ENCODE assay signal across 1 cellular context in genomic region chr5:102099766-102100331, GRCh38.
A peak's percentile ranks its signal among the peaks of the same experiment; 100 is the strongest.
TF ChIP-seq lines count a peak whose summit lies in the region.

No MANE protein-coding gene starts in this region.

TF ChIP-seq in HepG2, 621 proteins besides CTCF, POLR2A, EP300 and RAD21 (continued from another document and continues in another):
- TF ChIP-seq ARID4A (CRISPR knock-in tag; IDR thresholded peaks at IDR 0.05; ENCODE audit: borderline replicate concordance) (peak; percentile 53; the same call in 1 of the 2 replicates), KLF11 (CRISPR knock-in tag; IDR thresholded peaks at IDR 0.05) (peak; percentile 69; the same call in 1 of the 2 replicates), GFI1 (CRISPR knock-in tag; IDR thresholded peaks at IDR 0.05; ENCODE audit: borderline replicate concordance) (peak; percentile 39; the same call in 1 of the 2 replicates), ERF (CRISPR knock-in tag; IDR thresholded peaks at IDR 0.05) (peak; percentile 48; the same call in 1 of the 2 replicates), KDM3A (CRISPR knock-in tag; IDR thresholded peaks at IDR 0.05; ENCODE audit: low read depth) (peak; percentile 78), CHD4 (IDR thresholded peaks at IDR 0.05; ENCODE audit: borderline replicate concordance, low read length) (peak; percentile 45; the same call in 1 of the 2 replicates), NFKBIZ (CRISPR knock-in tag; IDR thresholded peaks at IDR 0.05) (0 out of 2 replicates have a peak, but pooled peaks have one; percentile 73), TBL1XR1 (IDR thresholded peaks at IDR 0.05; ENCODE audit: borderline replicate concordance, low read length, partially characterized antibody) (peak; percentile 34), FOXA3 (CRISPR knock-in tag; IDR thresholded peaks at IDR 0.05) (peak; percentile 82), XRCC5 (optimal IDR thresholded peaks at IDR 0.05; ENCODE audit: low read length) (peak; percentile 24), ZFX (CRISPR knock-in tag; IDR thresholded peaks at IDR 0.05; ENCODE audit: low read depth) (peak; percentile 41; the same call in 1 of the 2 replicates), ZMYM3 (CRISPR knock-in tag; IDR thresholded peaks at IDR 0.05) (peak; percentile 14; the same call in 1 of the 2 replicates), MIER3 (CRISPR knock-in tag; IDR thresholded peaks at IDR 0.05; ENCODE audit: borderline replicate concordance) (peak; percentile 31; the same call in 1 of the 2 replicates), ZSCAN9 (CRISPR knock-in tag; IDR thresholded peaks at IDR 0.05; ENCODE audit: borderline replicate concordance) (0 out of 2 replicates have a peak, but pooled peaks have one; percentile 74), ZNF18 (CRISPR knock-in tag; IDR thresholded peaks at IDR 0.05; ENCODE audit: insufficient replicate concordance) (peak; percentile 86), RORA (CRISPR knock-in tag; IDR thresholded peaks at IDR 0.05) (0 out of 2 replicates have a peak, but pooled peaks have one; percentile 8), ZKSCAN1 (IDR thresholded peaks at IDR 0.05; ENCODE audit: low read length) (no peak), ZNF816 (CRISPR knock-in tag; IDR thresholded peaks at IDR 0.05; ENCODE audit: borderline replicate concordance) (no peak), FOSL2 (CRISPR knock-in tag; IDR thresholded peaks at IDR 0.05) (peak; percentile 76), KIAA2018 (CRISPR knock-in tag; IDR thresholded peaks at IDR 0.05; ENCODE audit: borderline replicate concordance) (no peak), ZNF558 (CRISPR knock-in tag; IDR thresholded peaks at IDR 0.05; ENCODE audit: borderline replicate concordance) (peak; percentile 69; the same call in 1 of the 2 replicates), ZNF687 (CRISPR knock-in tag; IDR thresholded peaks at IDR 0.05) (peak; percentile 89), GABPB1 (CRISPR knock-in tag; IDR thresholded peaks at IDR 0.05) (peak; percentile 49), NR2F6 (IDR thresholded peaks at IDR 0.05) (peak; percentile 96), NR2F6 (CRISPR knock-in tag; IDR thresholded peaks at IDR 0.05) (peak; percentile 98), AHDC1 (CRISPR knock-in tag; IDR thresholded peaks at IDR 0.05; ENCODE audit: borderline replicate concordance) (peak; percentile 91), FOXK1 (CRISPR knock-in tag; IDR thresholded peaks at IDR 0.05; ENCODE audit: borderline replicate concordance, low read depth) (peak; percentile 77; the same call in 1 of the 2 replicates), PAF1 (CRISPR knock-in tag; IDR thresholded peaks at IDR 0.05) (no peak), SRY (CRISPR knock-in tag; IDR thresholded peaks at IDR 0.05) (no peak), FOXO1 (CRISPR knock-in tag; IDR thresholded peaks at IDR 0.05) (peak; percentile 71; the same call in 1 of the 2 replicates), ELF3 (CRISPR knock-in tag; IDR thresholded peaks at IDR 0.05) (peak; percentile 84), HIVEP1 (CRISPR knock-in tag; IDR thresholded peaks at IDR 0.05) (peak; percentile 71), BCL6 (CRISPR knock-in tag; IDR thresholded peaks at IDR 0.05) (peak; percentile 77), ZMYM4 (CRISPR knock-in tag; IDR thresholded peaks at IDR 0.05) (peak; percentile 99)
